1 cellular context compared by ENCODE assay signal in genomic region chr1:95027046-95027445, GRCh38.
TF ChIP-seq lines count a peak whose summit lies in the region.

No MANE protein-coding gene starts in this region.

TF ChIP-seq in GM23338, 12 proteins besides CTCF, POLR2A, EP300 and RAD21 (continued from another document):
- TF ChIP-seq REST (IDR thresholded peaks at IDR 0.05; ENCODE audit: unreplicated experiment) (no peak), POLR2AphosphoS5 (IDR thresholded peaks at IDR 0.05; ENCODE audit: low read depth) (no peak)
